8 cellular contexts compared by ENCODE assay signal in the genomic region with DNA sequence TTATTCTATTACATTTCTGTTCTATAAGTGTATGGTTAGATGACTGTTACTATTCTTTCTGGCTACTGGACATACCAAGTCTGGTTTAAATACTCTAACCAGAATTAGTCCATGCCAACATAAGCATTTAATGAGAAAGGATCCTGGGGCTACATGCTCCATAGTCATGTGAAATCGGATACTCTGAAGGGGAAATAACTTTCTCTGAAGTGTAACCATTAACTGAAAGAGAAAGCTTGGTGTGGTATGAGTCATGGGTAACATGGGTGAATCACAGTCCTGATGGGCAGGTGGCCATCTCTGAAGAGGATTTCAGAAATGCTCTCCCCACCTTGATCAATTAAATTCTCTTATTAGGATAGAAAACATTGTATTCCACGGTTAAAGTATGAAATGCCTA.
DNase-seq lines count a peak whose midpoint lies in the region; ATAC-seq, FAIRE-seq and TF ChIP-seq lines count a peak whose summit lies in the region.

No MANE protein-coding gene starts in this region.

- ATAC-seq in HG02763 (IDR thresholded peaks at IDR 0.05; ENCODE audit: unreplicated experiment), result peak; percentile 96

- H3K36me3 ChIP-seq in keratinocyte (ENCODE audit: control insufficient read depth in 2 of 2, extremely low read depth in 1 of 2, insufficient read depth in 2 of 2, low read length in 2 of 2), result no peaks in the 10 kb centered on the region

- H3K4me3 ChIP-seq in keratinocyte (ENCODE audit: control insufficient read depth in 2 of 3, extremely low read depth in 1 of 3, insufficient read depth in 2 of 3, low read depth in 1 of 3, low read length in 3 of 3), result no peak overlapping the region
- H3K4me3 ChIP-seq in lower leg skin (ENCODE audit: low read depth, poor library complexity, severe bottlenecking), result no peak overlapping the region

- dilution Hi-C loops in keratinocyte (cut with MboI; ENCODE audit: extremely low pct_ligation_motif_present, low sequenced_read_pairs), result no loop called here

- no peaks in the 10 kb centered on the region for H3K9me3 ChIP-seq in keratinocyte (ENCODE audit: control insufficient read depth, low read depth, low read length)

- FAIRE-seq in keratinocyte (lab: Jason Lieb, UNC), result peak; percentile 20

- no peak for TF ChIP-seq POLR2A in lower leg skin (IDR thresholded peaks at IDR 0.05)

- H3K27me3 ChIP-seq in keratinocyte (ENCODE audit: control insufficient read depth, extremely low read depth, insufficient read depth, low read length), result no peaks in the 10 kb centered on the region

- H3K9me1 ChIP-seq in keratinocyte (ENCODE audit: control insufficient read depth, extremely low read depth, insufficient read depth, low read length), result no peaks in the 10 kb centered on the region

- no peaks in the 10 kb centered on the region for H4K20me1 ChIP-seq in keratinocyte (ENCODE audit: control insufficient read depth, extremely low read depth, insufficient read depth, low read length)

- DNase-seq in NCI-H524 (lab: John Stamatoyannopoulos, UW), result peak; percentile 15 to 63
- DNase-seq in NCI-H524 treated with DMSO at 0.1 percent for 48 hours (lab: John Stamatoyannopoulos, UW), result no peak
- DNase-seq in NCI-H460 (ENCODE audit: extremely low read depth, low read depth), result peak; percentile 11
- DNase-seq in keratinocyte (ENCODE audit: low read depth, low spot score), result no peak
- no peak for DNase-seq in SIG-M5 treated with dmso at 0.1 percent for 504 hours (lab: John Stamatoyannopoulos, UW; ENCODE audit: unreplicated experiment)
- no peak for DNase-seq in lower leg skin (ENCODE audit: low spot score in 2 of 2)
- DNase-seq in SKM-1 (lab: John Stamatoyannopoulos, UW; ENCODE audit: unreplicated experiment), result no peak

- intact Hi-C loops in lower leg skin (cut with DNase I; ENCODE audit: low total_unique reads), result loop anchor here (10.0 kb wide), 1 partner anchor 1187 kb away; no protein-coding TSS in a partner anchor

- 42 to 48% methylated on average over 2 of the region's 2 CpGs for WGBS in lower leg skin, 2 donors

- TF ChIP-seq CTCF in keratinocyte (optimal IDR thresholded peaks at IDR 0.05 in 1 of 3, IDR thresholded peaks at IDR 0.05 in 1 of 3, conservative IDR thresholded peaks at IDR 0.05 in 1 of 3; ENCODE audit: extremely low read depth in 1 of 3, insufficient read depth in 2 of 3, low read length in 3 of 3) (no peak), lower leg skin (IDR thresholded peaks at IDR 0.05) (no peak)

- H3K4me1 ChIP-seq in keratinocyte (ENCODE audit: control insufficient read depth, extremely low read depth, insufficient read depth, low read length), result peaks cover 10% of the 10 kb centered on the region

- no peak overlapping the region for H3K27ac ChIP-seq in keratinocyte (ENCODE audit: control insufficient read depth, insufficient read depth, low read length)

- H3K4me2 ChIP-seq in keratinocyte (ENCODE audit: control insufficient read depth, extremely low read depth, insufficient read depth, low read depth, low read length), result no peak overlapping the region

- no peak overlapping the region for H3K9ac ChIP-seq in keratinocyte (ENCODE audit: control insufficient read depth, extremely low read depth, insufficient read depth, low read length)

- no peaks in the 10 kb centered on the region for H3K79me2 ChIP-seq in keratinocyte (ENCODE audit: control insufficient read depth, insufficient read depth, low read length)

- H2AFZ ChIP-seq in keratinocyte (ENCODE audit: control insufficient read depth, low read length), result no peak overlapping the region

Comparison
In these comparisons a context has a peak if more than half of its experiments do, and no peak if none do; other contexts are left out.
1. DNase-seq: peak in NCI-H524 (2 of 2) and NCI-H460 (single experiment); none in NCI-H524 treated with DMSO at 0.1 percent for 48 hours (single experiment), keratinocyte (single experiment), SIG-M5 treated with dmso at 0.1 percent for 504 hours (single experiment), lower leg skin (0 of 2) and SKM-1 (single experiment).